9 cellular contexts compared by ENCODE assay signal in genomic region chr10:79072994-79073654, GRCh38. TPM values are rescaled to one million over a fixed set of nuclear protein-coding genes. Genes with fewer than 3 reads are reported as not detected.
DNase-seq lines count a peak whose midpoint lies in the region; ATAC-seq and TF ChIP-seq lines count a peak whose summit lies in the region.
"Had no signal": no experiment of that assay in that cellular context is flagged by ENCODE, and none has a peak within 500 bp of the region (broad histone marks: within the 10 kb centered on the region; RNA-seq: fewer than 3 reads in every experiment).

No MANE protein-coding gene starts in this region.

- 0 out of 2 replicates have a peak, but pooled peaks cover 3% of the 10 kb centered on the region for H3K36me3 ChIP-seq in PC-3 (ENCODE audit: low read depth, low read length)
- peaks cover 1% of the 10 kb centered on the region for H3K36me3 ChIP-seq in fibroblast of lung (ENCODE audit: control insufficient read depth, insufficient read depth, low read length)
- H3K36me3 ChIP-seq in prostate gland = no peaks in the 10 kb centered on the region

- H3K79me2 ChIP-seq in PC-3 (ENCODE audit: low read length) = peaks cover 89% of the 10 kb centered on the region
- peaks cover 91% of the 10 kb centered on the region for H3K79me2 ChIP-seq in fibroblast of lung (ENCODE audit: control insufficient read depth, insufficient read depth, low read length)

- TF ChIP-seq POLR2A in prostate gland (IDR thresholded peaks at IDR 0.05) = no peak

- peaks cover 0 to 2% (median 0%) of the 10 kb centered on the region in 3 donors for H3K27me3 Mint-ChIP-seq in CD14-positive monocyte (ENCODE audit: low read depth in 3 of 3)

- TF ChIP-seq CTCF in CD14-positive monocyte (IDR thresholded peaks at IDR 0.05) = no peak
- TF ChIP-seq CTCF in PC-3 (conservative IDR thresholded peaks at IDR 0.05; ENCODE audit: low read depth, low read length) = peak; percentile 65
- no peak for TF ChIP-seq CTCF in fibroblast of lung (conservative IDR thresholded peaks at IDR 0.05 in 1 of 2, IDR thresholded peaks at IDR 0.05 in 1 of 2; ENCODE audit: low read depth in 1 of 2, low read length in 2 of 2)
- TF ChIP-seq CTCF in prostate gland (IDR thresholded peaks at IDR 0.05) = no peak

- intact Hi-C loops in CD14-positive monocyte (cut with micrococcal nuclease) = loop anchor here (2.0 to 5.0 kb wide), 3 partner anchors 14 to 69 kb away; no protein-coding TSS in a partner anchor
- intact Hi-C loops in PC-3 (cut with micrococcal nuclease) = no loop called here
- intact Hi-C loops in prostate gland (cut with DNase I) = loop anchor here (5.0 kb wide), 4 partner anchors 84 to 861 kb away; no protein-coding TSS in a partner anchor

- H3K27me3 ChIP-seq in PC-3 (ENCODE audit: low read length) (no peaks in the 10 kb centered on the region), fibroblast of lung (ENCODE audit: control insufficient read depth, insufficient read depth, low read length) (no peaks in the 10 kb centered on the region), prostate gland (replicated peaks; ENCODE audit: insufficient read depth) (no peaks in the 10 kb centered on the region)

- no peaks in the 10 kb centered on the region for H3K9me3 ChIP-seq in PC-3 (ENCODE audit: low read length)
- no peaks in the 10 kb centered on the region for H3K9me3 ChIP-seq in fibroblast of lung (ENCODE audit: control insufficient read depth, insufficient read depth, low read depth, low read length)
- no peaks in the 10 kb centered on the region for H3K9me3 ChIP-seq in prostate gland

- H4K20me1 ChIP-seq in PC-3 (ENCODE audit: low read length) (peaks cover 61% of the 10 kb centered on the region), fibroblast of lung (ENCODE audit: control insufficient read depth, extremely low read depth, insufficient read depth, low read length) (peaks cover 2% of the 10 kb centered on the region)

- no peak overlapping the region for H2AFZ ChIP-seq in PC-3 (ENCODE audit: low read length)
- no peak overlapping the region for H2AFZ ChIP-seq in fibroblast of lung (ENCODE audit: low read length)

- H3K27ac ChIP-seq in PC-3 (ENCODE audit: low read length) = no peak overlapping the region
- H3K27ac ChIP-seq in fibroblast of lung (ENCODE audit: insufficient read depth, low read length) = peak overlapping the region; percentile 31
- peak overlapping the region; percentile 97 to 99 for H3K27ac ChIP-seq in prostate gland

- BruUV-seq in PC-3 (replicated peaks; lab: Mats Ljungman, UMichigan) = no TSS peak

- H3K27ac Mint-ChIP-seq in CD14-positive monocyte = peak overlapping the region in 5 of 7 donors; percentile 14 to 39 (median 35)

- peak overlapping the region; percentile 63 to 98 for H3K4me3 Mint-ChIP-seq in CD14-positive monocyte

- WGBS in prostate gland = 86% methylated on average over 4 of the region's 4 CpGs

- CTCF ChIA-PET in PC-3 (lab: Charles Lee) = no interaction called here

- H3K9me2 ChIP-seq in PC-3 (replicated peaks; ENCODE audit: low read length) = no peaks in the 10 kb centered on the region

- peaks cover 73% of the 10 kb centered on the region for H3K4me1 Mint-ChIP-seq in CD14-positive monocyte

- H3K4me2 ChIP-seq in PC-3 (ENCODE audit: low read length) = no peak overlapping the region
- H3K4me2 ChIP-seq in fibroblast of lung (ENCODE audit: extremely low read depth, insufficient read depth, low read length) = peak overlapping the region; percentile 75

- peaks cover 9 to 23% of the 10 kb centered on the region in 2 donors for H3K36me3 Mint-ChIP-seq in CD14-positive monocyte

- DNase-seq in CD14-positive monocyte (ENCODE audit: low spot score) (no peak), PC-3 (peak; percentile 50), fibroblast of lung (ENCODE audit: low read depth in 2 of 2) (no peak), prostate gland (ENCODE audit: low spot score) (no peak), NCI-H2171 (lab: John Stamatoyannopoulos, UW) (no peak), NCI-H748 treated with DMSO at 0.1 percent for 48 hours (lab: John Stamatoyannopoulos, UW) (no peak), DMS 273 treated with DMSO at 0.1 percent for 48 hours (lab: John Stamatoyannopoulos, UW) (no peak)
- no peak for DNase-seq in activated T-cell treated with anti-CD3 and anti-CD28 coated beads, Interleukin-2, amount 50 U/mL, for 1 hour
- DNase-seq: activated CD4-positive, alpha-beta T cell treated with anti-CD3 and anti-CD28 coated beads for 4 hours had no signal

- H3K9ac ChIP-seq in PC-3 (ENCODE audit: low read length) = no peak overlapping the region
- H3K9ac ChIP-seq in fibroblast of lung (ENCODE audit: insufficient read depth, low read length) = no peak overlapping the region

- no peak overlapping the region for H3K4me3 ChIP-seq in PC-3 (ENCODE audit: low read length)
- H3K4me3 ChIP-seq in fibroblast of lung (replicated peaks in 1 of 4; ENCODE audit: control extremely low read depth in 1 of 4, insufficient read depth in 1 of 4, low read depth in 3 of 4, low read length in 4 of 4) = peak overlapping the region in 1 of 4 experiments; percentile 28
- no peak overlapping the region for H3K4me3 ChIP-seq in prostate gland

- peaks cover 41% of the 10 kb centered on the region for H3K4me1 ChIP-seq in PC-3 (ENCODE audit: insufficient read depth, low read length)
- H3K4me1 ChIP-seq in fibroblast of lung (ENCODE audit: control insufficient read depth, extremely low read depth, insufficient read depth, low read length) = peaks cover 46% of the 10 kb centered on the region
- H3K4me1 ChIP-seq in prostate gland (replicated peaks) = peaks cover 43% of the 10 kb centered on the region

- POLR2A ChIA-PET in PC-3 (lab: Charles Lee; ENCODE audit: unreplicated experiment) = no interaction called here

- peaks cover 0 to 3% (median 0%) of the 10 kb centered on the region in 7 donors for H3K9me3 Mint-ChIP-seq in CD14-positive monocyte

- no peaks in the 10 kb centered on the region for H3F3A ChIP-seq in PC-3 (ENCODE audit: low read length, unreplicated experiment)

- ATAC-seq in PC-3 = no peak

RNA-seq across cellular contexts. Expression of gene ZMIZ1, which starts 4.4 kb away (rescaled TPM):
- 1 to 10 TPM; 3.3 to 8.9 TPM for polyA plus RNA-seq in CD14-positive monocyte
- total RNA-seq in PC-3 (2014; rRNA removed) = 55.4 and 84.2 TPM in 2 replicates
- 20.0 and 30.6 TPM in 2 replicates for total RNA-seq in fibroblast of lung
- polyA plus RNA-seq in fibroblast of lung = 6.3 and 18.1 TPM in 2 replicates
- 23.2 and 46.8 TPM in 2 replicates for polyA plus RNA-seq in fibroblast of lung (2012)
- polyA minus RNA-seq in fibroblast of lung (ENCODE audit: low replicate concordance) = 130 and 178 TPM in 2 replicates
- 10 to 100 TPM; 69.6 to 78.5 TPM for total RNA-seq in prostate gland
